ENCODE assay signal across 21 cellular contexts in genomic region chr3:4846529-4846928, GRCh38.
DNase-seq lines count a peak whose midpoint lies in the region; ATAC-seq and TF ChIP-seq lines count a peak whose summit lies in the region.
"Had no signal": no experiment of that assay in that cellular context is flagged by ENCODE, and none has a peak within 500 bp of the region (broad histone marks: within the 10 kb centered on the region; RNA-seq: fewer than 3 reads in every experiment).

No MANE protein-coding gene starts in this region.

- peaks cover 26% of the 10 kb centered on the region for H3K4me1 ChIP-seq in CD4-positive, CD25-positive, alpha-beta regulatory T cell (ENCODE audit: control insufficient read depth, insufficient read depth, low read length, poor library complexity, severe bottlenecking)
- H3K4me1 ChIP-seq: BE2C, neural progenitor cell had no signal

- no peaks in the 10 kb centered on the region for H3K27me3 ChIP-seq in CD4-positive, CD25-positive, alpha-beta regulatory T cell (ENCODE audit: control insufficient read depth, insufficient read depth, low read length)
- H3K27me3 ChIP-seq: BE2C, hepatocyte, neural progenitor cell had no signal

- peaks cover 7% of the 10 kb centered on the region for H3K9me3 Mint-ChIP-seq in T-helper 2 cell treated with Interferon-gamma antibody and Interleukin-4, amounts not matched to agents 5 μg/mL and 100 μg/mL, for 36 hours
- peaks cover 0 to 2% (median 0%) of the 10 kb centered on the region in 7 donors for H3K9me3 Mint-ChIP-seq in CD4-positive, CD25-positive, alpha-beta regulatory T cell
- H3K9me3 Mint-ChIP-seq in activated naive CD8-positive, alpha-beta T cell treated with anti-CD3 and anti-CD28 coated beads for 36 hours, result peaks cover 3% of the 10 kb centered on the region
- H3K9me3 Mint-ChIP-seq in MCF 10A (ENCODE audit: unreplicated experiment), result no peaks in the 10 kb centered on the region
- H3K9me3 Mint-ChIP-seq: neural progenitor cell had no signal

- peaks cover 86% of the 10 kb centered on the region for H3K4me1 Mint-ChIP-seq in T-helper 2 cell treated with Interferon-gamma antibody and Interleukin-4, amounts not matched to agents 5 μg/mL and 100 μg/mL, for 36 hours (ENCODE audit: low read depth)
- peaks cover 48 to 76% (median 54%) of the 10 kb centered on the region in 4 donors for H3K4me1 Mint-ChIP-seq in CD4-positive, CD25-positive, alpha-beta regulatory T cell
- H3K4me1 Mint-ChIP-seq in activated naive CD8-positive, alpha-beta T cell treated with anti-CD3 and anti-CD28 coated beads for 36 hours, result peaks cover 96% of the 10 kb centered on the region
- H3K4me1 Mint-ChIP-seq in MCF 10A (ENCODE audit: insufficient read depth, unreplicated experiment), result no peaks in the 10 kb centered on the region

- no TSS peak for BruUV-seq in MCF 10A (replicated peaks; lab: Mats Ljungman, UMichigan)

- POLR2A ChIA-PET in MCF 10A (lab: Yijun Ruan, JAX), result no interaction called here

- CTCF ChIA-PET in MCF 10A (lab: Yijun Ruan, JAX), result no interaction called here

- H3K36me3 ChIP-seq in CD4-positive, CD25-positive, alpha-beta regulatory T cell (ENCODE audit: control insufficient read depth, insufficient read depth, low read length), result no peaks in the 10 kb centered on the region
- H3K36me3 ChIP-seq: BE2C, neural progenitor cell had no signal

- no peak for DNase-seq in T-helper 2 cell treated with Interferon-gamma antibody and Interleukin-4, amounts not matched to agents 5 μg/mL and 100 μg/mL, for 36 hours (ENCODE audit: low spot score)
- no peak for DNase-seq in T-helper 2 cell
- DNase-seq in CD4-positive, CD25-positive, alpha-beta regulatory T cell, result no peak
- peak; percentile 40 for DNase-seq in NCI-H2227 (lab: John Stamatoyannopoulos, UW; ENCODE audit: unreplicated experiment)
- DNase-seq in activated naive CD8-positive, alpha-beta T cell treated with anti-CD3 and anti-CD28 coated beads for 36 hours, result no peak
- no peak for DNase-seq in MCF 10A (ENCODE audit: unreplicated experiment)
- no peak for DNase-seq in GDM1 (lab: John Stamatoyannopoulos, UW)
- no peak for DNase-seq in NCI-H82 (lab: John Stamatoyannopoulos, UW)
- DNase-seq: activated CD4-positive, CD25-positive, alpha-beta regulatory T cell treated with anti-CD3 and anti-CD28 coated beads, Interleukin-2, amount 50 U/mL, for 72 hours; activated CD8-positive, alpha-beta memory T cell treated with anti-CD3 and anti-CD28 coated beads, Interleukin-2, amount 50 U/mL, for 4 hours; BE2C; effector CD8-positive, alpha-beta T cell; EL; foreskin melanocyte; NCI-H2171 treated with DMSO at 0.1 percent for 48 hours; posterior cingulate gyrus; substantia nigra had no signal

- intact Hi-C loops in MCF 10A (cut with micrococcal nuclease), result no loop called here

- H3K27ac ChIP-seq in CD4-positive, CD25-positive, alpha-beta regulatory T cell (ENCODE audit: insufficient read depth, low read length, poor library complexity, severe bottlenecking), result no peak overlapping the region
- H3K27ac ChIP-seq: hepatocyte, neural progenitor cell had no signal

- no peak for TF ChIP-seq CTCF in MCF 10A (IDR thresholded peaks at IDR 0.05; ENCODE audit: unreplicated experiment)

- H3K27me3 Mint-ChIP-seq in T-helper 2 cell treated with Interferon-gamma antibody and Interleukin-4, amounts not matched to agents 5 μg/mL and 100 μg/mL, for 36 hours (ENCODE audit: low read depth), result peaks cover 3% of the 10 kb centered on the region
- H3K27me3 Mint-ChIP-seq in CD4-positive, CD25-positive, alpha-beta regulatory T cell, result no peaks in the 10 kb centered on the region
- no peaks in the 10 kb centered on the region for H3K27me3 Mint-ChIP-seq in activated naive CD8-positive, alpha-beta T cell treated with anti-CD3 and anti-CD28 coated beads for 36 hours
- no peaks in the 10 kb centered on the region for H3K27me3 Mint-ChIP-seq in MCF 10A (ENCODE audit: insufficient read depth, unreplicated experiment)

- peak overlapping the region; percentile 23 for H3K4me3 ChIP-seq in CD4-positive, CD25-positive, alpha-beta regulatory T cell (ENCODE audit: low read depth, low read length)
- H3K4me3 ChIP-seq: hepatocyte, neural progenitor cell had no signal

- peak overlapping the region; percentile 56 for H3K27ac Mint-ChIP-seq in T-helper 2 cell treated with Interferon-gamma antibody and Interleukin-4, amounts not matched to agents 5 μg/mL and 100 μg/mL, for 36 hours
- H3K27ac Mint-ChIP-seq in CD4-positive, CD25-positive, alpha-beta regulatory T cell, result peak overlapping the region in 1 of 3 donors; percentile 76
- H3K27ac Mint-ChIP-seq in activated naive CD8-positive, alpha-beta T cell treated with anti-CD3 and anti-CD28 coated beads for 36 hours, result peak overlapping the region; percentile 98
- no peak overlapping the region for H3K27ac Mint-ChIP-seq in MCF 10A (ENCODE audit: low read depth, unreplicated experiment)
- H3K27ac Mint-ChIP-seq: neural progenitor cell had no signal

- H3K9me3 ChIP-seq in CD4-positive, CD25-positive, alpha-beta regulatory T cell (ENCODE audit: control insufficient read depth in 2 of 2, low read length in 2 of 2), result no peaks in the 10 kb centered on the region
- H3K9me3 ChIP-seq: BE2C had no signal

- peaks cover 40% of the 10 kb centered on the region for H3K36me3 Mint-ChIP-seq in T-helper 2 cell treated with Interferon-gamma antibody and Interleukin-4, amounts not matched to agents 5 μg/mL and 100 μg/mL, for 36 hours (ENCODE audit: low read depth)
- peaks cover 8% of the 10 kb centered on the region for H3K36me3 Mint-ChIP-seq in CD4-positive, CD25-positive, alpha-beta regulatory T cell
- H3K36me3 Mint-ChIP-seq in activated naive CD8-positive, alpha-beta T cell treated with anti-CD3 and anti-CD28 coated beads for 36 hours, result peaks cover 59% of the 10 kb centered on the region
- H3K36me3 Mint-ChIP-seq in MCF 10A (ENCODE audit: insufficient read depth, unreplicated experiment), result no peaks in the 10 kb centered on the region
- H3K36me3 Mint-ChIP-seq: neural progenitor cell had no signal

- H3K4me3 Mint-ChIP-seq in T-helper 2 cell treated with Interferon-gamma antibody and Interleukin-4, amounts not matched to agents 5 μg/mL and 100 μg/mL, for 36 hours, result peak overlapping the region; percentile 7
- no peak overlapping the region for H3K4me3 Mint-ChIP-seq in CD4-positive, CD25-positive, alpha-beta regulatory T cell
- no peak overlapping the region for H3K4me3 Mint-ChIP-seq in activated naive CD8-positive, alpha-beta T cell treated with anti-CD3 and anti-CD28 coated beads for 36 hours
- no peak overlapping the region for H3K4me3 Mint-ChIP-seq in MCF 10A (ENCODE audit: unreplicated experiment)
- H3K4me3 Mint-ChIP-seq: neural progenitor cell had no signal

- no peak for ATAC-seq in CD4-positive, CD25-positive, alpha-beta regulatory T cell (ENCODE audit: low read depth in 2 of 2)
- ATAC-seq: sciatic nerve, SK-N-SH treated with all-trans-retinoic acid at 6 μM for 48 hours had no signal
